Comparison of ENCODE assay signal across 25 cellular contexts in the genomic region with DNA sequence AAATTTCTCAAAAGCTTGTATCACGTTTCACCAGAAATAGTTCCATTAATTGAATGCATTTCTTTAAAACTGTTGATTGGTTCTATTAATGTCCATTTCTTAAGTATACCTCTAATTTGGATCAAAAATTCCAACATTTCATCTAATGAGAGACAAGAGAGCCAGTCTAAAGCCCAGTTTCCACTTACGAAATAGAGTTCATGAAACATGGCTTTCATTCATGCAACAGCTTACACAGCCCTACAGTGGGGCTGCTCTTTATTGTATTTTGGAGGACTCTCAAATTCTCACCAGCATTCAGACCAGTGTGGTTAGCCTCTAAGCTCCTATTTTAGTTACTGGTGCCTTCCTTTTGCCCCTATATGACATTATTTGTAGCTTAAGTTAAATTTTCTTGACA.
"Had no signal": no experiment of that assay in that cellular context is flagged by ENCODE, and none has a peak within 500 bp of the region (broad histone marks: within the 10 kb centered on the region; RNA-seq: fewer than 3 reads in every experiment).

No MANE protein-coding gene starts in this region.

- H3K4me1 Mint-ChIP-seq: activated CD4-positive, alpha-beta memory T cell treated with anti-CD3 and anti-CD28 coated beads, Interleukin-2, amount 10 ng/mL, durations not matched to agents 7 days and 5 days; activated CD4-positive, alpha-beta T cell treated with anti-CD3 and anti-CD28 coated beads, Interleukin-2, amount 10 ng/mL, durations not matched to agents 7 days and 5 days; activated naive CD4-positive, alpha-beta T cell treated with anti-CD3 and anti-CD28 coated beads, Interleukin-2, amount 10 ng/mL, durations not matched to agents 7 days and 5 days; activated naive CD8-positive, alpha-beta T cell treated with anti-CD3 and anti-CD28 coated beads for 36 hours; activated T-helper 17 cell treated with anti-CD3 and anti-CD28 coated beads, Interleukin-2, amount 50 U/mL, for 72 hours; T-cell had no signal

- H3K27me3 Mint-ChIP-seq: activated CD4-positive, alpha-beta memory T cell treated with anti-CD3 and anti-CD28 coated beads, Interleukin-2, amount 10 ng/mL, durations not matched to agents 7 days and 5 days; activated CD4-positive, alpha-beta T cell treated with anti-CD3 and anti-CD28 coated beads, Interleukin-2, amount 10 ng/mL, durations not matched to agents 7 days and 5 days; activated naive CD4-positive, alpha-beta T cell treated with anti-CD3 and anti-CD28 coated beads, Interleukin-2, amount 10 ng/mL, durations not matched to agents 7 days and 5 days; activated naive CD8-positive, alpha-beta T cell treated with anti-CD3 and anti-CD28 coated beads for 36 hours; T-cell had no signal

- H3K4me3 Mint-ChIP-seq: activated CD4-positive, alpha-beta memory T cell treated with anti-CD3 and anti-CD28 coated beads, Interleukin-2, amount 10 ng/mL, durations not matched to agents 7 days and 5 days; activated CD4-positive, alpha-beta T cell treated with anti-CD3 and anti-CD28 coated beads, Interleukin-2, amount 10 ng/mL, durations not matched to agents 7 days and 5 days; activated naive CD4-positive, alpha-beta T cell treated with anti-CD3 and anti-CD28 coated beads, Interleukin-2, amount 10 ng/mL, durations not matched to agents 7 days and 5 days; activated naive CD8-positive, alpha-beta T cell treated with anti-CD3 and anti-CD28 coated beads for 36 hours; activated T-helper 17 cell treated with anti-CD3 and anti-CD28 coated beads, Interleukin-2, amount 50 U/mL, for 72 hours; T-cell had no signal

- DNase-seq: activated CD4-positive, alpha-beta memory T cell treated with anti-CD3 and anti-CD28 coated beads, Interleukin-2, amount 10 ng/mL, durations not matched to agents 7 days and 5 days; activated CD4-positive, alpha-beta T cell treated with anti-CD3 and anti-CD28 coated beads, Interleukin-2, amount 10 ng/mL, durations not matched to agents 7 days and 5 days; activated CD4-positive, CD25-positive, alpha-beta regulatory T cell; activated gamma-delta T cell; activated naive CD4-positive, alpha-beta T cell treated with anti-CD3 and anti-CD28 coated beads, Interleukin-2, amount 10 ng/mL, durations not matched to agents 7 days and 5 days; activated naive CD8-positive, alpha-beta T cell treated with anti-CD3 and anti-CD28 coated beads for 36 hours; activated T-cell treated with anti-CD3 and anti-CD28 coated beads for 4 hours; activated T-cell treated with anti-CD3 and anti-CD28 coated beads, Interleukin-2, amount 50 U/mL, for 48 hours; Karpas-422; NCI-H1436 treated with DMSO at 0.1 percent for 48 hours; NCI-H187; NCI-H2081; NCI-H345; NCI-H510A; NCI-H526 treated with DMSO at 0.1 percent for 48 hours; NK-92 treated with Interleukin-12 subunit alpha and Interleukin-12 subunit beta, amount 100 ng/mL, for 24 hours; OCI-M1; RPMI8226; T-cell had no signal

- H3K27ac ChIP-seq: SK-N-MC, VCaP had no signal

- H3K36me3 Mint-ChIP-seq: activated naive CD4-positive, alpha-beta T cell treated with anti-CD3 and anti-CD28 coated beads, Interleukin-2, amount 10 ng/mL, durations not matched to agents 7 days and 5 days; activated naive CD8-positive, alpha-beta T cell treated with anti-CD3 and anti-CD28 coated beads for 36 hours; T-cell had no signal

- H3K27ac Mint-ChIP-seq: activated CD4-positive, alpha-beta memory T cell treated with anti-CD3 and anti-CD28 coated beads, Interleukin-2, amount 10 ng/mL, durations not matched to agents 7 days and 5 days; activated CD4-positive, alpha-beta T cell treated with anti-CD3 and anti-CD28 coated beads, Interleukin-2, amount 10 ng/mL, durations not matched to agents 7 days and 5 days; activated naive CD4-positive, alpha-beta T cell treated with anti-CD3 and anti-CD28 coated beads, Interleukin-2, amount 10 ng/mL, durations not matched to agents 7 days and 5 days; activated naive CD8-positive, alpha-beta T cell treated with anti-CD3 and anti-CD28 coated beads for 36 hours; activated T-helper 17 cell treated with anti-CD3 and anti-CD28 coated beads, Interleukin-2, amount 50 U/mL, for 72 hours; T-cell had no signal

- H3K9me3 Mint-ChIP-seq: activated CD4-positive, alpha-beta memory T cell treated with anti-CD3 and anti-CD28 coated beads, Interleukin-2, amount 10 ng/mL, durations not matched to agents 7 days and 5 days; activated CD4-positive, alpha-beta T cell treated with anti-CD3 and anti-CD28 coated beads, Interleukin-2, amount 10 ng/mL, durations not matched to agents 7 days and 5 days; activated naive CD4-positive, alpha-beta T cell treated with anti-CD3 and anti-CD28 coated beads, Interleukin-2, amount 10 ng/mL, durations not matched to agents 7 days and 5 days; activated naive CD8-positive, alpha-beta T cell treated with anti-CD3 and anti-CD28 coated beads for 36 hours; activated T-helper 17 cell treated with anti-CD3 and anti-CD28 coated beads, Interleukin-2, amount 50 U/mL, for 72 hours had no signal

- ATAC-seq: activated T-helper 17 cell treated with anti-CD3 and anti-CD28 coated beads, Interleukin-2, amount 50 U/mL, for 72 hours; K562; Panc1; Right ventricle myocardium inferior; T-cell had no signal

- H3K4me3 ChIP-seq: K562, SK-N-MC had no signal
